ENCODE assay signal across 9 cellular contexts in the genomic region with DNA sequence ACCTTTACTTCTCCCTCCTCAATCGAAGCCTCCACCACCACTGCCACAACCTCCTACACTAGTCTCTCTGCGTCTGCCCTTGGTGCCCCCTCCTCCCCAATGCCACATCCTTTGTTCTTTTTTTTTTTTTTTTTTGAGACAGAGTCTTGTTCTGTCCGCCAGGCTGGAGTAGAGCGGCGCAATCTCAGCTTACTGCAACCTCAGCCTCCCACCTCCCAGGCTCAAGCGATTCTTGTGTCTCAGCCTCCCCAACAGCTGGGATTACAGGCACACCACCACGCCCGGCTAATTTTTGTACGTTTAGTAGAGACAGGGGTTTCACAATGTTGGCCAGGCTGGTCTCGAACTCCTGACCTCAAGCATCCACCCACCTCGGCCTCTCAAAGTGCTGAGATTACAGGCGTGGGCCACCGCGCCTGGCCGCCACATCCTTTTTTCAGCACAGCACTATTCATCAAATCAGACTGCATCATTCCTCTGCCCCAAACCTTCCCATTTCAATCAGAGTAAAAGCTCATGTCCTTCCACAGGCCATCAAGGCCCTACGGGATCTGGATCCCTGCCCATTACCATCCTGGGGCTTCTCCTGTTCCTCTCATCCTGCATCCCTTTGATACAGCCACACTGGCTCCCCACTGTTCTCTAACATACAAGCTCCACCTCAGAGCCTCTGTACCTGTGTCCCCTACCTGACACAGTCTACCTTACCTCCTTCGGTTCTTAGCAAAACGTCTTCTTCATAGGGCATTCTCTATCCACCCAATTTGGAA. TPM values are rescaled to one million over a fixed set of nuclear protein-coding genes. Genes with fewer than 3 reads are reported as not detected.
DNase-seq lines count a peak whose midpoint lies in the region; ATAC-seq lines count a peak whose summit lies in the region.
"Had no signal": no experiment of that assay in that cellular context is flagged by ENCODE, and none has a peak within 500 bp of the region (broad histone marks: within the 10 kb centered on the region; RNA-seq: fewer than 3 reads in every experiment).

No MANE protein-coding gene starts in this region.

- H3K9me3 ChIP-seq in SJCRH30 (replicated peaks) (no peaks in the 10 kb centered on the region), skeletal muscle tissue (ENCODE audit: control insufficient read depth in 3 of 3, low read length in 3 of 3) (no peaks in the 10 kb centered on the region)
- H3K9me3 ChIP-seq in effector memory CD4-positive, alpha-beta T cell (ENCODE audit: control insufficient read depth, low read length) = no peaks in the 10 kb centered on the region

- H3K4me1 ChIP-seq in SJCRH30 (peaks cover 7% of the 10 kb centered on the region; the same call in 1 of the 2 replicates), skeletal muscle tissue (ENCODE audit: control insufficient read depth in 3 of 3, insufficient read depth in 3 of 3, low read length in 3 of 3) (peaks cover 18 to 27% (median 20%) of the 10 kb centered on the region in 3 donors)
- H3K4me1 ChIP-seq in effector memory CD4-positive, alpha-beta T cell (ENCODE audit: control insufficient read depth, insufficient read depth, low read length, poor library complexity, severe bottlenecking) = peaks cover 17% of the 10 kb centered on the region

- no peak overlapping the region for H3K4me3 Mint-ChIP-seq in activated T-helper 1 cell treated with anti-CD3 and anti-CD28 coated beads, Interleukin-12 subunit alpha, Interleukin-12 subunit beta, Interleukin-2, Interleukin-4 antibody, amounts not matched to agents 30 ng/mL and 10 ng/mL and 1 ng/mL, durations not matched to agents 14 hours and 24 hours and 36 hours
- H3K4me3 Mint-ChIP-seq: dendritic cell treated with granulocyte-macrophage colony-stimulating factor and Interleukin-4, amounts not matched to agents 40 ng/mL and 50 ng/mL, for 4 days had no signal

- H3K4me3 ChIP-seq in GM08714 (ENCODE audit: low read length) (peak overlapping the region; percentile 94), SJCRH30 (peak overlapping the region; percentile 100; the same call in 1 of the 2 replicates), skeletal muscle tissue (ENCODE audit: low read length in 3 of 3) (peak overlapping the region; percentile 90 to 95 (median 95))
- H3K4me3 ChIP-seq in effector memory CD4-positive, alpha-beta T cell (ENCODE audit: insufficient read depth, low read depth, low read length, poor library complexity, severe bottlenecking) = peak overlapping the region; percentile 92

- ATAC-seq in HG02571 (IDR thresholded peaks at IDR 0.05; ENCODE audit: unreplicated experiment) = no peak

- H3K27ac Mint-ChIP-seq in activated T-helper 1 cell treated with anti-CD3 and anti-CD28 coated beads, Interleukin-12 subunit alpha, Interleukin-12 subunit beta, Interleukin-2, Interleukin-4 antibody, amounts not matched to agents 30 ng/mL and 10 ng/mL and 1 ng/mL, durations not matched to agents 14 hours and 24 hours and 36 hours = no peak overlapping the region
- H3K27ac Mint-ChIP-seq: dendritic cell treated with granulocyte-macrophage colony-stimulating factor and Interleukin-4, amounts not matched to agents 40 ng/mL and 50 ng/mL, for 4 days had no signal

- no peaks in the 10 kb centered on the region for H3K9me3 Mint-ChIP-seq in activated T-helper 1 cell treated with anti-CD3 and anti-CD28 coated beads, Interleukin-12 subunit alpha, Interleukin-12 subunit beta, Interleukin-2, Interleukin-4 antibody, amounts not matched to agents 30 ng/mL and 10 ng/mL and 1 ng/mL, durations not matched to agents 14 hours and 24 hours and 36 hours
- H3K9me3 Mint-ChIP-seq: dendritic cell treated with granulocyte-macrophage colony-stimulating factor and Interleukin-4, amounts not matched to agents 40 ng/mL and 50 ng/mL, for 4 days had no signal

- peak overlapping the region; percentile 28 to 95 (median 54) for H3K9ac ChIP-seq in skeletal muscle tissue (ENCODE audit: low read depth in 1 of 3, low read length in 3 of 3)

- H3K27me3 Mint-ChIP-seq in activated T-helper 1 cell treated with anti-CD3 and anti-CD28 coated beads, Interleukin-12 subunit alpha, Interleukin-12 subunit beta, Interleukin-2, Interleukin-4 antibody, amounts not matched to agents 30 ng/mL and 10 ng/mL and 1 ng/mL, durations not matched to agents 14 hours and 24 hours and 36 hours (ENCODE audit: insufficient read depth) = no peaks in the 10 kb centered on the region
- H3K27me3 Mint-ChIP-seq: dendritic cell treated with granulocyte-macrophage colony-stimulating factor and Interleukin-4, amounts not matched to agents 40 ng/mL and 50 ng/mL, for 4 days had no signal

- H3K4me1 Mint-ChIP-seq in activated T-helper 1 cell treated with anti-CD3 and anti-CD28 coated beads, Interleukin-12 subunit alpha, Interleukin-12 subunit beta, Interleukin-2, Interleukin-4 antibody, amounts not matched to agents 30 ng/mL and 10 ng/mL and 1 ng/mL, durations not matched to agents 14 hours and 24 hours and 36 hours (ENCODE audit: low read depth) = peaks cover 15% of the 10 kb centered on the region

- DNase-seq in SJCRH30 (no peak), AG20443 (ENCODE audit: low spot score) (no peak), inferior parietal cortex (ENCODE audit: extremely low spot score) (no peak)
- DNase-seq in effector memory CD4-positive, alpha-beta T cell = no peak
- no peak for DNase-seq in activated T-helper 1 cell treated with anti-CD3 and anti-CD28 coated beads, Interleukin-12 subunit alpha, Interleukin-12 subunit beta, Interleukin-2, Interleukin-4 antibody, amounts not matched to agents 30 ng/mL and 10 ng/mL and 1 ng/mL, durations not matched to agents 14 hours and 24 hours and 36 hours (ENCODE audit: low spot score)

- H3K27me3 ChIP-seq in SJCRH30 (no peaks in the 10 kb centered on the region), skeletal muscle tissue (ENCODE audit: control insufficient read depth in 3 of 3, insufficient read depth in 3 of 3, low read length in 3 of 3) (no peaks in the 10 kb centered on the region)
- H3K27me3 ChIP-seq in effector memory CD4-positive, alpha-beta T cell (replicated peaks; ENCODE audit: control insufficient read depth, insufficient read depth, low read length, poor library complexity, severe bottlenecking) = no peaks in the 10 kb centered on the region

- H3K36me3 ChIP-seq in SJCRH30 = peaks cover 15% of the 10 kb centered on the region
- peaks cover 9% of the 10 kb centered on the region for H3K36me3 ChIP-seq in effector memory CD4-positive, alpha-beta T cell (ENCODE audit: control insufficient read depth, insufficient read depth, low read length)
- H3K36me3 ChIP-seq in skeletal muscle tissue (ENCODE audit: control insufficient read depth in 3 of 3, insufficient read depth in 3 of 3, low read length in 3 of 3) = peaks cover 0 to 10% (median 7%) of the 10 kb centered on the region in 3 donors

- H3K36me3 Mint-ChIP-seq in activated T-helper 1 cell treated with anti-CD3 and anti-CD28 coated beads, Interleukin-12 subunit alpha, Interleukin-12 subunit beta, Interleukin-2, Interleukin-4 antibody, amounts not matched to agents 30 ng/mL and 10 ng/mL and 1 ng/mL, durations not matched to agents 14 hours and 24 hours and 36 hours (ENCODE audit: low read depth) = peaks cover 14% of the 10 kb centered on the region

- intact Hi-C loops in activated T-helper 1 cell treated with anti-CD3 and anti-CD28 coated beads, Interleukin-12 subunit alpha, Interleukin-12 subunit beta, Interleukin-2, Interleukin-4 antibody, amounts not matched to agents 30 ng/mL and 10 ng/mL and 1 ng/mL, durations not matched to agents 14 hours and 24 hours and 36 hours (cut with micrococcal nuclease) = loop anchor here (10.0 kb wide), 1 partner anchor 48 kb away; a partner anchor contains a TSS

- no peak overlapping the region for H3K27ac ChIP-seq in SJCRH30
- H3K27ac ChIP-seq in effector memory CD4-positive, alpha-beta T cell (ENCODE audit: insufficient read depth, low read length, poor library complexity, severe bottlenecking) = no peak overlapping the region
- no peak overlapping the region for H3K27ac ChIP-seq in skeletal muscle tissue (ENCODE audit: low read depth, low read length)

RNA-seq across cellular contexts. Expression of a gene that starts 2.0 kb away (rescaled TPM):
- 22.4 and 23.8 TPM in 2 replicates for total RNA-seq in SJCRH30 (2014; rRNA removed; shearing (Covaris generic))
- 19.3 TPM for total RNA-seq in skeletal muscle tissue
- total RNA-seq in activated T-helper 1 cell treated with anti-CD3 and anti-CD28 coated beads, Interleukin-12 subunit alpha, Interleukin-12 subunit beta, Interleukin-2, Interleukin-4 antibody, amounts not matched to agents 30 ng/mL and 10 ng/mL and 1 ng/mL, durations not matched to agents 14 hours and 24 hours and 36 hours = 20.0 and 21.7 TPM in 2 replicates

RNA-seq across cellular contexts. Expression of a gene that starts 25.6 kb away (rescaled TPM):
- total RNA-seq in SJCRH30 (2014; rRNA removed; shearing (Covaris generic)) = not detected in 2 replicates
- not detected for total RNA-seq in skeletal muscle tissue
- total RNA-seq in activated T-helper 1 cell treated with anti-CD3 and anti-CD28 coated beads, Interleukin-12 subunit alpha, Interleukin-12 subunit beta, Interleukin-2, Interleukin-4 antibody, amounts not matched to agents 30 ng/mL and 10 ng/mL and 1 ng/mL, durations not matched to agents 14 hours and 24 hours and 36 hours = not detected in 2 replicates

RNA-seq across cellular contexts. Expression of a gene that starts 27.2 kb away (rescaled TPM):
- total RNA-seq in SJCRH30 (2014; rRNA removed; shearing (Covaris generic)) = 115 and 120 TPM in 2 replicates
- 32.4 TPM for total RNA-seq in skeletal muscle tissue
- total RNA-seq in activated T-helper 1 cell treated with anti-CD3 and anti-CD28 coated beads, Interleukin-12 subunit alpha, Interleukin-12 subunit beta, Interleukin-2, Interleukin-4 antibody, amounts not matched to agents 30 ng/mL and 10 ng/mL and 1 ng/mL, durations not matched to agents 14 hours and 24 hours and 36 hours = 40.8 and 44.5 TPM in 2 replicates

RNA-seq across cellular contexts. Expression of a gene that starts 50.5 kb away (rescaled TPM):
- 61.4 and 72.2 TPM in 2 replicates for total RNA-seq in SJCRH30 (2014; rRNA removed; shearing (Covaris generic))
- total RNA-seq in skeletal muscle tissue = 76.2 TPM
- total RNA-seq in activated T-helper 1 cell treated with anti-CD3 and anti-CD28 coated beads, Interleukin-12 subunit alpha, Interleukin-12 subunit beta, Interleukin-2, Interleukin-4 antibody, amounts not matched to agents 30 ng/mL and 10 ng/mL and 1 ng/mL, durations not matched to agents 14 hours and 24 hours and 36 hours = 0.62 and 1.1 TPM in 2 replicates

RNA-seq across cellular contexts. Expression of a gene that starts 51.5 kb away (rescaled TPM):
- total RNA-seq in SJCRH30 (2014; rRNA removed; shearing (Covaris generic)) = 15.7 and 16.9 TPM in 2 replicates
- total RNA-seq in skeletal muscle tissue = 31.8 TPM
- total RNA-seq in activated T-helper 1 cell treated with anti-CD3 and anti-CD28 coated beads, Interleukin-12 subunit alpha, Interleukin-12 subunit beta, Interleukin-2, Interleukin-4 antibody, amounts not matched to agents 30 ng/mL and 10 ng/mL and 1 ng/mL, durations not matched to agents 14 hours and 24 hours and 36 hours = 4.1 and 5.0 TPM in 2 replicates
